16 cellular contexts compared by ENCODE assay signal in the genomic region with DNA sequence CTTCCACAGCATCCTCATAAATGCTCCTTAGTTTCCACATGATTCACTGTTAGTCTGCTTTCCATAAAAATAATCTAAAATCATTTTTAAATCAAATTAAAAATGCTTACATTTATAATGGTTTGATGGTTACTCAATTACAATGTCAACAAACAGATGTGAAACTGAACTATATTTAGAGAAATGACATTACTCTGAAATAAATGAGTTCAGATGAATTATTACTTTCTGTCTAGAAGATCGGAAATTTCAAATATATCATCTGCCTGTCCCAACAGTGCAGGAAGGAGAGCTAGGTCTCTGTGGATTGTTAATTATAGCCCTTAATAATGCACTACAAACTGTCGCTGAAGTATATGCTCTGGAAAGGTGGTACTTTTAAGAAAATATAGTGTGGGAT.
DNase-seq lines count a peak whose midpoint lies in the region; ATAC-seq and TF ChIP-seq lines count a peak whose summit lies in the region.
"Had no signal": no experiment of that assay in that cellular context is flagged by ENCODE, and none has a peak within 500 bp of the region (broad histone marks: within the 10 kb centered on the region; RNA-seq: fewer than 3 reads in every experiment).

No MANE protein-coding gene starts in this region.

- H2AFZ ChIP-seq in SK-N-SH (ENCODE audit: low read depth), result no peak overlapping the region

- CTCF ChIA-PET in SK-N-SH (lab: Yijun Ruan, JAX), result no interaction called here

- WGBS in SK-N-SH (ENCODE audit: low lambda C conversion rate), result 60% methylated on average over 2 of the region's 2 CpGs

- TF ChIP-seq CTCF in SK-N-SH (IDR thresholded peaks at IDR 0.05), result no peak

- H3K9me2 ChIP-seq in SK-N-SH, result no peaks in the 10 kb centered on the region

- H3K4me3 ChIP-seq in BLaER1 (no peak overlapping the region), SK-N-SH (ENCODE audit: low read depth in 2 of 2, low read length in 1 of 2) (no peak overlapping the region)
- H3K4me3 ChIP-seq: A549 had no signal

- H3K4me2 ChIP-seq in BLaER1 (peak overlapping the region; percentile 62), SK-N-SH (no peak overlapping the region)
- H3K4me2 ChIP-seq: A549 had no signal

- H4K20me1 ChIP-seq in BLaER1 (no peaks in the 10 kb centered on the region), SK-N-SH (ENCODE audit: insufficient read depth) (no peaks in the 10 kb centered on the region)

- H3K27ac ChIP-seq in BLaER1 (no peak overlapping the region), SK-N-SH (ENCODE audit: low read depth in 2 of 2, low read length in 1 of 2) (no peak overlapping the region)
- H3K27ac ChIP-seq: 22Rv1, A549, C4-2B had no signal

- DNase-seq in NCI-H1417 (lab: John Stamatoyannopoulos, UW), result peak in 2 of 3 experiments; percentile 25 to 63
- no peak for DNase-seq in NCI-H1417 treated with DMSO at 0.1 percent for 48 hours (lab: John Stamatoyannopoulos, UW)
- no peak for DNase-seq in SK-N-SH
- DNase-seq in NCI-H187 treated with DMSO at 0.1 percent for 48 hours (lab: John Stamatoyannopoulos, UW), result no peak
- DNase-seq: AML-193; Caco-2; Calu3; CD4-positive, alpha-beta T cell; CD8-positive, alpha-beta T cell; DMS79 treated with DMSO at 0.1 percent for 48 hours; GF-D8 had no signal

- H3K79me2 ChIP-seq in SK-N-SH (ENCODE audit: insufficient read depth), result no peaks in the 10 kb centered on the region

- H3K9me3 ChIP-seq in BLaER1 (no peaks in the 10 kb centered on the region), SK-N-SH (no peaks in the 10 kb centered on the region)
- H3K9me3 ChIP-seq: A549, Caco-2 had no signal

- H3K36me3 ChIP-seq in BLaER1 (no peaks in the 10 kb centered on the region), SK-N-SH (replicated peaks in 1 of 2; ENCODE audit: control insufficient read depth in 1 of 2, insufficient read depth in 2 of 2, low read length in 1 of 2) (no peaks in the 10 kb centered on the region)

- TF ChIP-seq EP300 in SK-N-SH (IDR thresholded peaks at IDR 0.05; ENCODE audit: borderline replicate concordance in 1 of 2, low read depth in 1 of 2, low read length in 1 of 2), result peak in 1 of 2 experiments; percentile 52; a peak in 2 of 4 replicates

- H3K27me3 ChIP-seq in BLaER1, result no peaks in the 10 kb centered on the region
- H3K27me3 ChIP-seq in SK-N-SH (ENCODE audit: insufficient read depth), result no peaks in the 10 kb centered on the region

- no peak for TF ChIP-seq RAD21 in SK-N-SH (IDR thresholded peaks at IDR 0.05; ENCODE audit: low read length)

- peaks cover 23% of the 10 kb centered on the region for H3K4me1 ChIP-seq in BLaER1
- no peaks in the 10 kb centered on the region; a peak in 1 of 4 replicates for H3K4me1 ChIP-seq in SK-N-SH (ENCODE audit: control insufficient read depth in 1 of 2, insufficient read depth in 2 of 2, low read depth in 1 of 2, low read length in 1 of 2)
- H3K4me1 ChIP-seq: A549, Caco-2 had no signal

- no peak overlapping the region for H3K9ac ChIP-seq in BLaER1
- no peak overlapping the region for H3K9ac ChIP-seq in SK-N-SH

- peaks cover 4% of the 10 kb centered on the region for H3F3A ChIP-seq in SK-N-SH (replicated peaks; ENCODE audit: insufficient read depth)

- ATAC-seq in GM18502 (IDR thresholded peaks at IDR 0.05; ENCODE audit: poor library complexity, unreplicated experiment), result no peak
- ATAC-seq: A549; CD8-positive, alpha-beta T cell had no signal

- POLR2A ChIA-PET in SK-N-SH (lab: Yijun Ruan, JAX), result no interaction called here

TF ChIP-seq in SK-N-SH, 30 proteins besides CTCF, POLR2A, EP300 and RAD21:
- TF ChIP-seq TCF12 (IDR thresholded peaks at IDR 0.05) (no peak), JUND (IDR thresholded peaks at IDR 0.05) (no peak), RFX5 (IDR thresholded peaks at IDR 0.05; ENCODE audit: low read length) (no peak)
- TF ChIP-seq, protein P1, sequence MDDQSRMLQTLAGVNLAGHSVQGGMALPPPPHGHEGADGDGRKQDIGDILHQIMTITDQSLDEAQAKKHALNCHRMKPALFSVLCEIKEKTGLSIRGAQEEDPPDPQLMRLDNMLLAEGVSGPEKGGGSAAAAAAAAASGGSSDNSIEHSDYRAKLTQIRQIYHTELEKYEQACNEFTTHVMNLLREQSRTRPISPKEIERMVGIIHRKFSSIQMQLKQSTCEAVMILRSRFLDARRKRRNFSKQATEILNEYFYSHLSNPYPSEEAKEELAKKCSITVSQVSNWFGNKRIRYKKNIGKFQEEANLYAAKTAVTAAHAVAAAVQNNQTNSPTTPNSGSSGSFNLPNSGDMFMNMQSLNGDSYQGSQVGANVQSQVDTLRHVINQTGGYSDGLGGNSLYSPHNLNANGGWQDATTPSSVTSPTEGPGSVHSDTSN (IDR thresholded peaks at IDR 0.05), result 0 out of 2 replicates have a peak, but pooled peaks have one; percentile 14

Comparison
In these comparisons a context has a peak if more than half of its experiments do, and no peak if none do; other contexts are left out.
1. DNase-seq: peak in NCI-H1417 (2 of 3); none in NCI-H1417 treated with DMSO at 0.1 percent for 48 hours (single experiment), SK-N-SH (single experiment) and NCI-H187 treated with DMSO at 0.1 percent for 48 hours (single experiment).